24 cellular contexts compared by ENCODE assay signal in the genomic region with DNA sequence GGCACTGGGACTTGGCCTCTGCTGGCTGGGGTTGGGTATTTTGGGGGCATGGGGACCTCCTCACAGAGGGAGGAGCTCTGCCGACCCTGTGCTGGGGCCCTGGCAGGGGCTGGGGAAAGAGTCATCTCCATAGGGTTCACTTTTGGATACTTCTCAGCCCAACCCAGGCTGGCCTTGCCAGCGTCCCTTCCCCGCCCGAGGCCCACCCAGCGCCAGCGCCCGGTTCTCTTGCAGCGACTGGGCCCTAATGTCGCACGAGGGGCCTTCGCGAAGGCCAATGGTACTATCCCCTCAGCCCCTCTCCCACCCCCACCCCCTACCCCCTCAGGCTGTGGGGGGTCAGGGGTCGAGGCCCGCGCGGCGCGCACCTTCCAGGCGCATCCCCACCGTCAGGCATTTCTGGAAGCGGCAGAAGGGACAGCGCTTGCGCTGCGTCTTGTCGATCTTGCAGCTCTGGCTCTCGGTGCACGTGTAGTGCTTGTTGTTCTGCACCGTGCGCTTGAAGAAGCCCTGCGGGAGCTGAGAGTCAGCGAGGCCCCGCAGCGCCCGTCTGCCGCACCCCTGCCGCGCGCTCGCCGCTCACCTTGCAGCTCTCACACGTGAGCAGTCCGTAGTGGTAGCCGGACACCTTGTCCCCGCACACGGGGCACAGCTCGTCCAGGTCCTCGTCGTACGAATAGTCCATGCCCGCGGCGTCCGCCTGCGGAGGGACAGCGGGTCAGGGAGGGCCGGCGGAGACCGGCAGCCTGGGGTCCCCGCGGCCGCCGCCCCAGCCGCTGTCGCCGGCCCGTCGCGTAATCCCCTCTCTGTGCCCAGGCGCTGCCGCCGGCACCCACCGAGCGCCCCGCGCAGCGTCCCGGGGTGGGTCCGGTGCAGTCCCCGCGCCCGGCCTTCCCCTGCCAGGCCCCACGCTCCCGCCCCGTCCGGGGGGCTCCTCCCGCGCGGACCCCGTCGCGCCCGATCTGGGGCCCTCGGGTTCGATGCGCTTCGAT. TPM values are rescaled to one million over a fixed set of nuclear protein-coding genes. Genes with fewer than 3 reads are reported as not detected.
DNase-seq lines count a peak whose midpoint lies in the region; ATAC-seq, FAIRE-seq and TF ChIP-seq lines count a peak whose summit lies in the region.
"Had no signal": no experiment of that assay in that cellular context is flagged by ENCODE, and none has a peak within 500 bp of the region (broad histone marks: within the 10 kb centered on the region; RNA-seq: fewer than 3 reads in every experiment).

No MANE protein-coding gene starts in this region.

- no peak overlapping the region for H3K4me3 Mint-ChIP-seq in chondrocyte (ENCODE audit: unreplicated experiment)

- H3K4me2 ChIP-seq in A549 (peak overlapping the region; percentile 83), GM23248 (ENCODE audit: unreplicated experiment) (no peak overlapping the region)

- H3K4me3 ChIP-seq in A549 (no peak overlapping the region; the same call in 2 of the 3 replicates), GM23248 (no peak overlapping the region), lower lobe of right lung (peak overlapping the region; percentile 6)

- H3F3A ChIP-seq in GM23248 (ENCODE audit: insufficient read depth), result no peaks in the 10 kb centered on the region

- H3K9ac ChIP-seq in GM23248, result no peak overlapping the region

- in situ Hi-C loops in GM23248 (cut with MboI), result no loop called here

- DNase-seq in A549 (ENCODE audit: low read depth in 1 of 2, low spot score in 1 of 2) (no peak), GM23248 (peak; percentile 22), chondrocyte (ENCODE audit: low spot score) (peak; percentile 72), lower lobe of right lung (peak; percentile 32), activated gamma-delta T cell treated with Interleukin-2 at 50 U/mL for 16 hours (no peak), NCI-H2107 treated with DMSO at 0.1 percent for 48 hours (lab: John Stamatoyannopoulos, UW; ENCODE audit: unreplicated experiment) (no peak)
- DNase-seq in activated CD4-positive, alpha-beta T cell treated with anti-CD3 and anti-CD28 coated beads, Interleukin-2, amount 50 U/mL, for 48 hours, result no peak
- DNase-seq: activated B cell treated with CpG ODN at 0.5 μM for 24 hours; activated effector memory CD4-positive, alpha-beta T cell treated with Interleukin-2 at 50 U/mL for 16 hours; amniotic stem cell; cerebellar nuclear complex; MM.1S; NCI-H2029 treated with DMSO at 0.1 percent for 48 hours; NK-92 treated with Interleukin-12 subunit alpha and Interleukin-12 subunit beta, amount 100 ng/mL, for 24 hours; stimulated activated CD4-positive, alpha-beta T cell treated with anti-CD3 and anti-CD28 coated beads, Interleukin-4, amount 100 ng/mL, for 24 hours; stimulated activated CD8-positive, alpha-beta memory T cell treated with anti-CD3 and anti-CD28 coated beads, Interleukin-4, amount 100 ng/mL, for 48 hours; T-cell had no signal

- no peaks in the 10 kb centered on the region for H4K20me1 ChIP-seq in GM23248 (ENCODE audit: insufficient read depth)

- ATAC-seq in A549 (no peak), lower lobe of right lung (no peak), GM21717 (IDR thresholded peaks at IDR 0.05; ENCODE audit: unreplicated experiment) (no peak)
- ATAC-seq: gastroesophageal sphincter, T-cell had no signal

- H3K4me1 Mint-ChIP-seq in chondrocyte (ENCODE audit: low read depth), result peaks cover 5% of the 10 kb centered on the region

- CTCF ChIA-PET in A549 (lab: Yijun Ruan, JAX), result interaction anchor here (0.5 to 3.0 kb wide), 4 partner anchors 12 to 49 kb away, joined by 3 to 16 read pairs (median 4); no protein-coding TSS in a partner anchor

- no peaks in the 10 kb centered on the region for H3K9me2 ChIP-seq in GM23248 (ENCODE audit: insufficient read depth)

- TF ChIP-seq POLR2A in A549 (IDR thresholded peaks at IDR 0.05; ENCODE audit: low read length), result no peak

- no peak for TF ChIP-seq RAD21 in A549 (conservative IDR thresholded peaks at IDR 0.05 in 1 of 2, IDR thresholded peaks at IDR 0.05 in 1 of 2)

- TF ChIP-seq EP300 in A549 (IDR thresholded peaks at IDR 0.05), result no peak

- no peak for FAIRE-seq in A549 (lab: Jason Lieb, UNC)

- POLR2A ChIA-PET in A549 (lab: Yijun Ruan, JAX), result no interaction called here

- H3K36me3 ChIP-seq in GM23248 (ENCODE audit: low read depth), result no peaks in the 10 kb centered on the region
- H3K36me3 ChIP-seq in lower lobe of right lung, result no peaks in the 10 kb centered on the region
- H3K36me3 ChIP-seq: gastroesophageal sphincter, thoracic aorta had no signal

- H3K4me1 ChIP-seq in A549, result 0 out of 3 replicates have a peak, but pooled peaks cover 3% of the 10 kb centered on the region
- no peaks in the 10 kb centered on the region for H3K4me1 ChIP-seq in GM23248 (ENCODE audit: insufficient read depth)
- H3K4me1 ChIP-seq in lower lobe of right lung, result peaks cover 4% of the 10 kb centered on the region

- TF ChIP-seq CTCF in A549 (IDR thresholded peaks at IDR 0.05), result no peak
- no peak for TF ChIP-seq CTCF in chondrocyte (IDR thresholded peaks at IDR 0.05)
- TF ChIP-seq CTCF in lower lobe of right lung (IDR thresholded peaks at IDR 0.05), result no peak

- H2AFZ ChIP-seq in GM23248, result no peak overlapping the region

- peaks cover 41% of the 10 kb centered on the region for H3K27me3 Mint-ChIP-seq in chondrocyte (ENCODE audit: low read depth)

- H3K9me3 Mint-ChIP-seq in chondrocyte (ENCODE audit: low read depth), result no peaks in the 10 kb centered on the region
- H3K9me3 Mint-ChIP-seq: activated B cell treated with CpG ODN at 0.5 μM for 24 hours, T-cell had no signal

- H3K9me3 ChIP-seq in A549 (no peaks in the 10 kb centered on the region), GM23248 (ENCODE audit: low read depth) (no peaks in the 10 kb centered on the region), lower lobe of right lung (no peaks in the 10 kb centered on the region)
- H3K9me3 ChIP-seq: gastroesophageal sphincter, thoracic aorta had no signal

- no peak overlapping the region for H3K27ac Mint-ChIP-seq in chondrocyte (ENCODE audit: unreplicated experiment)
- H3K27ac Mint-ChIP-seq: activated B cell treated with CpG ODN at 0.5 μM for 24 hours had no signal

- H3K27ac ChIP-seq in A549 (no peak overlapping the region), GM23248 (no peak overlapping the region), lower lobe of right lung (no peak overlapping the region)
- H3K27ac ChIP-seq: gastroesophageal sphincter, RWPE1 had no signal

- H3K27me3 ChIP-seq in GM23248 (replicated peaks; ENCODE audit: insufficient read depth) (peaks cover 50% of the 10 kb centered on the region), lower lobe of right lung (ENCODE audit: low read depth) (peaks cover 69% of the 10 kb centered on the region)

- no peaks in the 10 kb centered on the region for H3K79me2 ChIP-seq in GM23248 (ENCODE audit: insufficient read depth)

- peaks cover 2% of the 10 kb centered on the region for H3K36me3 Mint-ChIP-seq in chondrocyte (ENCODE audit: low read depth)
- H3K36me3 Mint-ChIP-seq: T-cell had no signal

- intact Hi-C loops in lower lobe of right lung (cut with DNase I), result no loop called here

- 63% methylated on average over 31 of the region's 96 CpGs for WGBS in A549 (ENCODE audit: missing lambda C conversion rate)
- whole genome bisulfite sequencing in GM23248 (ENCODE audit: low coverage in 1 of 2, low lambda C conversion rate in 2 of 2, missing lambda C conversion rate in 2 of 2), 2 experiments, result 16 to 19% methylated on average over 40 to 91 of the region's 96 CpGs

TF ChIP-seq in A549, 52 proteins besides CTCF, POLR2A, EP300 and RAD21 (continues in another document):
- TF ChIP-seq ZFP36 (IDR thresholded peaks at IDR 0.05; ENCODE audit: borderline replicate concordance, partially characterized antibody) (no peak), NFE2L2 (conservative IDR thresholded peaks at IDR 0.05; ENCODE audit: low read length) (no peak), RNF2 (IDR thresholded peaks at IDR 0.05; ENCODE audit: borderline replicate concordance, low read depth) (no peak; the same call in 1 of the 2 replicates), ZC3H11A (IDR thresholded peaks at IDR 0.05) (no peak)
- TF ChIP-seq, protein P1, sequence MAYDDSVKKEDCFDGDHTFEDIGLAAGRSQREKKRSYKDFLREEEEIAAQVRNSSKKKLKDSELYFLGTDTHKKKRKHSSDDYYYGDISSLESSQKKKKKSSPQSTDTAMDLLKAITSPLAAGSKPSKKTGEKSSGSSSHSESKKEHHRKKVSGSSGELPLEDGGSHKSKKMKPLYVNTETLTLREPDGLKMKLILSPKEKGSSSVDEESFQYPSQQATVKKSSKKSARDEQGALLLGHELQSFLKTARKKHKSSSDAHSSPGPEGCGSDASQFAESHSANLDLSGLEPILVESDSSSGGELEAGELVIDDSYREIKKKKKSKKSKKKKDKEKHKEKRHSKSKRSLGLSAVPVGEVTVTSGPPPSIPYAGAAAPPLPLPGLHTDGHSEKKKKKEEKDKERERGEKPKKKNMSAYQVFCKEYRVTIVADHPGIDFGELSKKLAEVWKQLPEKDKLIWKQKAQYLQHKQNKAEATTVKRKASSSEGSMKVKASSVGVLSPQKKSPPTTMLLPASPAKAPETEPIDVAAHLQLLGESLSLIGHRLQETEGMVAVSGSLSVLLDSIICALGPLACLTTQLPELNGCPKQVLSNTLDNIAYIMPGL (CRISPR knock-in tag; IDR thresholded peaks at IDR 0.05; ENCODE audit: borderline replicate concordance), result no peak

RNA-seq across cellular contexts. Expression of a gene that starts 4.2 kb away (rescaled TPM):
- polyA plus RNA-seq in A549 (2011; rRNA removed) (not detected in 2 replicates), A549 (2017; fragmentation: RNase III; extraction: RNeasy Plus Mini Kit Qiagen cat#74134 plus additional on column Dnase treatment) (not detected in 3 replicates), GM23248 (2016; fragmentation: Nextera tagmentation; extraction: Ambion mirVana) (not detected in 2 replicates)
- polyA plus RNA-seq in A549 (2012; cell fraction: cytosol; rRNA removed), result 0.05 TPM in 1 of 2 replicates, not detected in the other
- polyA plus RNA-seq in A549 (2012; cell fraction: nucleus; rRNA removed), result 0.04 and 0.05 TPM in 2 replicates
- polyA minus RNA-seq in A549 (2011; rRNA and poly(A)+ RNA removed), result not detected in 2 replicates
- not detected in 2 replicates for total RNA-seq in GM23248 (2014; rRNA removed; shearing (Covaris generic))
- total RNA-seq in chondrocyte (not detected in 3 replicates), lower lobe of right lung (not detected)
- total RNA-seq: activated B cell treated with CpG ODN at 0.5 μM for 24 hours; activated CD8-positive, alpha-beta memory T cell treated with anti-CD3 and anti-CD28 coated beads for 36 hours; gastroesophageal sphincter; omental fat pad; skeletal muscle tissue; thoracic aorta had no signal

RNA-seq across cellular contexts. Expression of a gene that starts 52.8 kb away (rescaled TPM):
- not detected in 2 replicates for polyA plus RNA-seq in A549 (2011; rRNA removed)
- polyA plus RNA-seq in A549 (2012; cell fraction: cytosol; rRNA removed), result not detected in 2 replicates
- polyA plus RNA-seq in A549 (2012; cell fraction: nucleus; rRNA removed), result not detected in 2 replicates
- not detected in 3 replicates for polyA plus RNA-seq in A549 (2017; fragmentation: RNase III; extraction: RNeasy Plus Mini Kit Qiagen cat#74134 plus additional on column Dnase treatment)
- polyA minus RNA-seq in A549 (2011; rRNA and poly(A)+ RNA removed), result not detected in 2 replicates
- not detected in 2 replicates for total RNA-seq in GM23248 (2014; rRNA removed; shearing (Covaris generic))
- not detected in 2 replicates for polyA plus RNA-seq in GM23248 (2016; fragmentation: Nextera tagmentation; extraction: Ambion mirVana)
- total RNA-seq in chondrocyte, result not detected in 3 replicates
- not detected for total RNA-seq in lower lobe of right lung
- total RNA-seq: activated B cell treated with CpG ODN at 0.5 μM for 24 hours; activated CD8-positive, alpha-beta memory T cell treated with anti-CD3 and anti-CD28 coated beads for 36 hours; gastroesophageal sphincter; omental fat pad; skeletal muscle tissue; T-cell; thoracic aorta had no signal

Comparison
In these comparisons a context has a peak if more than half of its experiments do, and no peak if none do; other contexts are left out.
1. DNase-seq: peak in GM23248 (single experiment), chondrocyte (single experiment) and lower lobe of right lung (single experiment); none in A549 (0 of 2), activated gamma-delta T cell treated with Interleukin-2 at 50 U/mL for 16 hours (single experiment), activated CD4-positive, alpha-beta T cell treated with anti-CD3 and anti-CD28 coated beads, Interleukin-2, amount 50 U/mL, for 48 hours (0 of 2) and NCI-H2107 treated with DMSO at 0.1 percent for 48 hours (single experiment).